Comparison of ENCODE assay signal across 8 cellular contexts in genomic region chrX:57821703-57822375, GRCh38.
DNase-seq lines count a peak whose midpoint lies in the region; ATAC-seq and TF ChIP-seq lines count a peak whose summit lies in the region.

No MANE protein-coding gene starts in this region.

- H3K27ac ChIP-seq in endodermal cell (ENCODE audit: low read depth, low read length): no peak overlapping the region

- H3K9me3 ChIP-seq in endodermal cell (ENCODE audit: control insufficient read depth, low read length): no peaks in the 10 kb centered on the region

- DNase-seq in activated T-cell treated with anti-CD3 and anti-CD28 coated beads for 24 hours (ENCODE audit: low read depth) (peak; percentile 20), HCEC 1CT (peak; percentile 39), NCI-H1436 treated with DMSO at 0.1 percent for 48 hours (lab: John Stamatoyannopoulos, UW) (peak; percentile 0), T-cell (peak in 23 of 34 experiments; percentile 1 to 40 (median 9)), endodermal cell (peak; percentile 43), middle frontal gyrus (ENCODE audit: extremely low spot score, low spot score) (peak; percentile 3), posterior vena cava (ENCODE audit: low spot score) (no peak)
- no peak for DNase-seq in activated T-cell treated with anti-CD3 and anti-CD28 coated beads, Interleukin-2, amount 50 U/mL, for 1 hour

- H3K27ac Mint-ChIP-seq in T-cell (no peak overlapping the region), endodermal cell (no peak overlapping the region)

- H3K36me3 Mint-ChIP-seq in T-cell (no peaks in the 10 kb centered on the region), endodermal cell (ENCODE audit: low read depth) (no peaks in the 10 kb centered on the region)

- H3K4me3 ChIP-seq in endodermal cell (ENCODE audit: low read length): no peak overlapping the region

- no peaks in the 10 kb centered on the region for H3K4me1 ChIP-seq in endodermal cell (ENCODE audit: control insufficient read depth, insufficient read depth, low read length)

- intact Hi-C loops in posterior vena cava (cut with DNase I): loop anchor here (5.0 to 10.0 kb wide), 2 partner anchors 93 to 100 kb away; partner anchors contain the start of gene ZXDA (in 1 of the 2)

- H3K27me3 ChIP-seq in endodermal cell (ENCODE audit: control insufficient read depth, insufficient read depth, low read length, poor library complexity, severe bottlenecking): no peaks in the 10 kb centered on the region

- WGBS in endodermal cell (ENCODE audit: insufficient coverage in 1 of 2, insufficient read length in 1 of 2), 2 experiments: 0 to 62% methylated on average over 1 to 7 of the region's 8 CpGs

- peak in 3 of 4 experiments; percentile 50 to 62 (median 57) for ATAC-seq in T-cell (replicated peaks in 1 of 4)

- peak; percentile 80 for TF ChIP-seq CTCF in endodermal cell (conservative IDR thresholded peaks at IDR 0.05)

- H3K27me3 Mint-ChIP-seq in T-cell (peaks cover 0 to 42% of the 10 kb centered on the region in 2 donors), endodermal cell (ENCODE audit: insufficient read depth) (no peaks in the 10 kb centered on the region)

- POLR2A ChIA-PET in T-cell (lab: Charles Lee): no interaction called here

- H3K36me3 ChIP-seq in endodermal cell (ENCODE audit: control insufficient read depth, insufficient read depth, low read length): no peaks in the 10 kb centered on the region

- H3K4me1 Mint-ChIP-seq in T-cell (peaks cover 2 to 6% (median 2%) of the 10 kb centered on the region in 3 donors), endodermal cell (peaks cover 2% of the 10 kb centered on the region)

- H3K9ac ChIP-seq in endodermal cell (ENCODE audit: extremely low read depth, low read length, poor library complexity, severe bottlenecking): no peak overlapping the region

- H3K4me3 Mint-ChIP-seq in T-cell (no peak overlapping the region), endodermal cell (no peak overlapping the region)

- CTCF ChIA-PET in T-cell (lab: Charles Lee): interaction anchor here (0.6 to 1.1 kb wide), 2 partner anchors 203 to 204 kb away, joined by 3 to 4 read pairs; no protein-coding TSS in a partner anchor

- H3K9me3 Mint-ChIP-seq in T-cell (no peaks in the 10 kb centered on the region), endodermal cell (peaks cover 58% of the 10 kb centered on the region)

Comparison
In these comparisons a context has a peak if more than half of its experiments do, and no peak if none do; other contexts are left out.
1. DNase-seq: peak in activated T-cell treated with anti-CD3 and anti-CD28 coated beads for 24 hours (single experiment), HCEC 1CT (single experiment), NCI-H1436 treated with DMSO at 0.1 percent for 48 hours (single experiment), T-cell (23 of 34), endodermal cell (single experiment) and middle frontal gyrus (single experiment); none in activated T-cell treated with anti-CD3 and anti-CD28 coated beads, Interleukin-2, amount 50 U/mL, for 1 hour (single experiment) and posterior vena cava (single experiment).